In the genomic region with DNA sequence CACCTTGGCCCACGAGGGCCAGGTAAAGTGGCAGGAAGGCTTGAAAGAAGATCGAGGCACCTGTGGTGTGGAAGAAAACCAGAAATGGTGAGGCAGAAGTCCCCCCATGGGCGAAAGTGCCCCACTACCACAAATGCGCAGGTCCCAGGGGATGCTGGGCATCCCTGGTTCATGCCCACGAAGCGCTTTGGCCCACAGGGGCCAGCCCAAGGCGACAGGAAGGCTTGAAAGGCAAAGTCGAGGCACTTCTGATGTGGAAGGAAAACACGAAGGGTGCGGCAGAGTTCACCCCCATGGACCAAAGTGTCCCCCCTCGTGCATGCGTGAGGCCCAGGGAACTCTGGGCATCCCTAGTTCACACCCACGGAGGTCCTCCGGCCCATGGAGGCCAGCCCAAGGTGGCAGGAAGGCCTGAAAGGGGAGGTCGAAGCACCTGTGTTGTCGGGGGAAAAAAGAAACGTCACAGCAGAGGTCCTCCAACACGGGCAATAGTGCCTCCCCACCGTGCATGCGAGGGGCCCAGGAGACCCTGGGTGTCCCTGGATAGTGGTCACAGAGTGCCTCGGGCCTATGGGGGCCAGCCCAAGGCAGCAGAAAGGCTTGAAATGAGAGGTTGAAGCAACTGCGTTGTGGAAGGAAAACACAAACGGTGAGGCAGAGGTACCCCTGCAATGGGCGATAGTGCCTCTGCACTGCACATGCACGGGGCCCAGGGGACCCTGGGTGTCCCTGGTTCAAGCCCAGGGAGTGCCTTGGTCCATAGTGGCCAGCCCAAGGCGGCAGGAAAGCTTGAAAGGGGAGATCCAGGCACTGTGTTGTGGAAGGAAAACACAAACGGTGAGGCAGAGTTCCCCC, we compare ENCODE assay signal across 13 cellular contexts.
DNase-seq lines count a peak whose midpoint lies in the region; ATAC-seq, FAIRE-seq and TF ChIP-seq lines count a peak whose summit lies in the region.
"Had no signal": no experiment of that assay in that cellular context is flagged by ENCODE, and none has a peak within 500 bp of the region (broad histone marks: within the 10 kb centered on the region; RNA-seq: fewer than 3 reads in every experiment).

No MANE protein-coding gene starts in this region.

- TF ChIP-seq CTCF in ascending aorta (IDR thresholded peaks at IDR 0.05), result no peak
- TF ChIP-seq CTCF in lung (IDR thresholded peaks at IDR 0.05; ENCODE audit: control extremely low read depth, extremely low read depth), result no peak
- no peak for TF ChIP-seq CTCF in type B pancreatic cell (conservative IDR thresholded peaks at IDR 0.05)
- TF ChIP-seq CTCF in D721Med (IDR thresholded peaks at IDR 0.05; ENCODE audit: insufficient read depth, missing control alignments), result no peak

- H3K27ac Mint-ChIP-seq in activated CD4-positive, alpha-beta T cell treated with anti-CD3 and anti-CD28 coated beads for 36 hours, result no peak overlapping the region
- H3K27ac Mint-ChIP-seq in activated CD4-positive, alpha-beta T cell treated with anti-CD3 and anti-CD28 coated beads, Interleukin-2, amount 10 ng/mL, durations not matched to agents 24 days and 14 days, result no peak overlapping the region
- no peak overlapping the region for H3K27ac Mint-ChIP-seq in type B pancreatic cell

- peak; percentile 2 for DNase-seq in activated CD4-positive, alpha-beta T cell treated with anti-CD3 and anti-CD28 coated beads for 36 hours
- no peak for DNase-seq in activated CD4-positive, alpha-beta T cell treated with anti-CD3 and anti-CD28 coated beads, Interleukin-2, amount 10 ng/mL, durations not matched to agents 24 days and 14 days
- DNase-seq in ascending aorta (ENCODE audit: low spot score in 2 of 2), result peak; percentile 5 to 37
- peak; percentile 20 for DNase-seq in lung (ENCODE audit: low spot score)
- peak; percentile 47 for DNase-seq in type B pancreatic cell (ENCODE audit: extremely low spot score, unreplicated experiment)
- no peak for DNase-seq in HuH-7 (ENCODE audit: low spot score)
- DNase-seq in G401 (ENCODE audit: low spot score), result no peak
- no peak for DNase-seq in D721Med (ENCODE audit: insufficient read length, low spot score)
- DNase-seq: PC-3; stimulated activated CD4-positive, alpha-beta T cell treated with anti-CD3 and anti-CD28 coated beads, Interleukin-1b, Interleukin-23, amount 100 ng/mL, for 48 hours had no signal

- no peaks in the 10 kb centered on the region for H3K36me3 Mint-ChIP-seq in activated CD4-positive, alpha-beta T cell treated with anti-CD3 and anti-CD28 coated beads for 36 hours (ENCODE audit: low read depth)
- H3K36me3 Mint-ChIP-seq in activated CD4-positive, alpha-beta T cell treated with anti-CD3 and anti-CD28 coated beads, Interleukin-2, amount 10 ng/mL, durations not matched to agents 24 days and 14 days (ENCODE audit: low read depth), result no peaks in the 10 kb centered on the region
- H3K36me3 Mint-ChIP-seq in type B pancreatic cell, result no peaks in the 10 kb centered on the region

- H3K27me3 ChIP-seq in ascending aorta, result no peaks in the 10 kb centered on the region
- no peaks in the 10 kb centered on the region for H3K27me3 ChIP-seq in lung (ENCODE audit: control insufficient read depth, insufficient read depth)

- no peak overlapping the region for H3K4me3 Mint-ChIP-seq in activated CD4-positive, alpha-beta T cell treated with anti-CD3 and anti-CD28 coated beads for 36 hours
- no peak overlapping the region for H3K4me3 Mint-ChIP-seq in activated CD4-positive, alpha-beta T cell treated with anti-CD3 and anti-CD28 coated beads, Interleukin-2, amount 10 ng/mL, durations not matched to agents 24 days and 14 days
- H3K4me3 Mint-ChIP-seq in type B pancreatic cell, result no peak overlapping the region
- H3K4me3 Mint-ChIP-seq: neural crest cell had no signal

- H3K36me3 ChIP-seq in ascending aorta, result no peaks in the 10 kb centered on the region
- H3K36me3 ChIP-seq in lung (ENCODE audit: control insufficient read depth in 2 of 2, insufficient read depth in 2 of 2, low read length in 2 of 2), result no peaks in the 10 kb centered on the region

- H3K27me3 Mint-ChIP-seq in activated CD4-positive, alpha-beta T cell treated with anti-CD3 and anti-CD28 coated beads for 36 hours, result no peaks in the 10 kb centered on the region
- no peaks in the 10 kb centered on the region for H3K27me3 Mint-ChIP-seq in activated CD4-positive, alpha-beta T cell treated with anti-CD3 and anti-CD28 coated beads, Interleukin-2, amount 10 ng/mL, durations not matched to agents 24 days and 14 days
- H3K27me3 Mint-ChIP-seq in type B pancreatic cell, result no peaks in the 10 kb centered on the region

- peaks cover 5 to 16% of the 10 kb centered on the region in 2 donors for H3K9me3 ChIP-seq in ascending aorta
- peaks cover 0 to 96% of the 10 kb centered on the region in 2 donors for H3K9me3 ChIP-seq in lung (ENCODE audit: control insufficient read depth in 2 of 2, insufficient read depth in 1 of 2, low read length in 1 of 2)

- H3K4me3 ChIP-seq in ascending aorta (no peak overlapping the region), lung (no peak overlapping the region)

- H3K27ac ChIP-seq in ascending aorta, result no peak overlapping the region
- H3K27ac ChIP-seq in lung (ENCODE audit: low read depth in 1 of 2, low read length in 1 of 2), result no peak overlapping the region

- intact Hi-C loops in activated CD4-positive, alpha-beta T cell treated with anti-CD3 and anti-CD28 coated beads for 36 hours (cut with DNase I, micrococcal nuclease), result no loop called here
- intact Hi-C loops in activated CD4-positive, alpha-beta T cell treated with anti-CD3 and anti-CD28 coated beads, Interleukin-2, amount 10 ng/mL, durations not matched to agents 24 days and 14 days (cut with micrococcal nuclease), result no loop called here
- intact Hi-C loops in ascending aorta (cut with DNase I), result no loop called here

- FAIRE-seq in D721Med (lab: Jason Lieb, UNC), result no peak
- FAIRE-seq: A204.1, islet of Langerhans had no signal

- in situ Hi-C loops in G401 (cut with HindIII; ENCODE audit: low sequenced_read_pairs), result no loop called here

- 64 to 67% methylated on average over 27 of the region's 27 CpGs for WGBS in lung, 2 donors

- peaks cover 17% of the 10 kb centered on the region for H3K9me3 Mint-ChIP-seq in activated CD4-positive, alpha-beta T cell treated with anti-CD3 and anti-CD28 coated beads for 36 hours (ENCODE audit: low read depth)
- H3K9me3 Mint-ChIP-seq in activated CD4-positive, alpha-beta T cell treated with anti-CD3 and anti-CD28 coated beads, Interleukin-2, amount 10 ng/mL, durations not matched to agents 24 days and 14 days, result peaks cover 6% of the 10 kb centered on the region
- H3K9me3 Mint-ChIP-seq in type B pancreatic cell, result no peaks in the 10 kb centered on the region
- H3K9me3 Mint-ChIP-seq: neural crest cell had no signal

- no peak for ATAC-seq in activated CD4-positive, alpha-beta T cell treated with anti-CD3 and anti-CD28 coated beads for 36 hours
- ATAC-seq in lung (ENCODE audit: insufficient read depth, low FRiP score), result no peak
- ATAC-seq: PC-3 had no signal

- CTCF ChIA-PET in activated CD4-positive, alpha-beta T cell treated with anti-CD3 and anti-CD28 coated beads for 36 hours (lab: Charles Lee), result no interaction called here

- POLR2A ChIA-PET in activated CD4-positive, alpha-beta T cell treated with anti-CD3 and anti-CD28 coated beads for 36 hours (lab: Charles Lee), result no interaction called here

- H3K4me1 Mint-ChIP-seq in activated CD4-positive, alpha-beta T cell treated with anti-CD3 and anti-CD28 coated beads for 36 hours, result no peaks in the 10 kb centered on the region
- H3K4me1 Mint-ChIP-seq in activated CD4-positive, alpha-beta T cell treated with anti-CD3 and anti-CD28 coated beads, Interleukin-2, amount 10 ng/mL, durations not matched to agents 24 days and 14 days, result no peaks in the 10 kb centered on the region
- no peaks in the 10 kb centered on the region for H3K4me1 Mint-ChIP-seq in type B pancreatic cell (ENCODE audit: unreplicated experiment)
- H3K4me1 Mint-ChIP-seq: neural crest cell had no signal

- H3K4me1 ChIP-seq in ascending aorta, result no peaks in the 10 kb centered on the region
- H3K4me1 ChIP-seq in lung (ENCODE audit: control insufficient read depth in 2 of 2, insufficient read depth in 2 of 2, low read length in 2 of 2), result no peaks in the 10 kb centered on the region

Comparison
In these comparisons a context has a peak if more than half of its experiments do, and no peak if none do; other contexts are left out.
1. DNase-seq: peak in activated CD4-positive, alpha-beta T cell treated with anti-CD3 and anti-CD28 coated beads for 36 hours (single experiment), ascending aorta (2 of 2), lung (single experiment) and type B pancreatic cell (single experiment); none in activated CD4-positive, alpha-beta T cell treated with anti-CD3 and anti-CD28 coated beads, Interleukin-2, amount 10 ng/mL, durations not matched to agents 24 days and 14 days (single experiment), HuH-7 (single experiment), G401 (single experiment) and D721Med (single experiment).